In genomic region chr3:139204756-139205155, GRCh38 we compare ENCODE assay signal across 31 cellular contexts.
DNase-seq lines count a peak whose midpoint lies in the region; ATAC-seq and TF ChIP-seq lines count a peak whose summit lies in the region.
"Had no signal": no experiment of that assay in that cellular context is flagged by ENCODE, and none has a peak within 500 bp of the region (broad histone marks: within the 10 kb centered on the region; RNA-seq: fewer than 3 reads in every experiment).

No MANE protein-coding gene starts in this region.

- TF ChIP-seq CTCF in esophagus muscularis mucosa (IDR thresholded peaks at IDR 0.05), result no peak
- TF ChIP-seq CTCF in adrenal gland (IDR thresholded peaks at IDR 0.05), result no peak
- no peak for TF ChIP-seq CTCF in ascending aorta (IDR thresholded peaks at IDR 0.05)

- H3K4me3 ChIP-seq in esophagus muscularis mucosa, result no peak overlapping the region
- H3K4me3 ChIP-seq in H7 (ENCODE audit: insufficient read depth, low read depth, low read length), result no peak overlapping the region
- H3K4me3 ChIP-seq in adrenal gland, result no peak overlapping the region
- no peak overlapping the region for H3K4me3 ChIP-seq in ascending aorta
- H3K4me3 ChIP-seq: gastrocnemius medialis, lower lobe of right lung, mucosa of descending colon, sigmoid colon, tibial nerve had no signal

- no peaks in the 10 kb centered on the region for H3K9me3 ChIP-seq in esophagus muscularis mucosa
- no peaks in the 10 kb centered on the region for H3K9me3 ChIP-seq in adrenal gland (replicated peaks in 1 of 3)
- no peaks in the 10 kb centered on the region for H3K9me3 ChIP-seq in ascending aorta
- H3K9me3 ChIP-seq: Caco-2, gastrocnemius medialis, lower lobe of right lung, mucosa of descending colon, sigmoid colon, tibial nerve had no signal

- peaks cover 0 to 6% (median 0%) of the 10 kb centered on the region in 4 donors for H3K4me1 ChIP-seq in esophagus muscularis mucosa
- H3K4me1 ChIP-seq in adrenal gland (replicated peaks in 1 of 2), result no peaks in the 10 kb centered on the region
- H3K4me1 ChIP-seq in ascending aorta, result no peaks in the 10 kb centered on the region
- H3K4me1 ChIP-seq: Caco-2, gastrocnemius medialis, lower lobe of right lung, sigmoid colon, tibial nerve had no signal

- intact Hi-C loops in esophagus muscularis mucosa (cut with DNase I) (no loop called here), adrenal gland (cut with DNase I) (no loop called here), ascending aorta (cut with DNase I) (no loop called here)

- 78% methylated on average over 1 of the region's 1 CpG for WGBS in esophagus muscularis mucosa
- 62 to 100% (median 78%) methylated on average over 1 of the region's 1 CpG for WGBS in adrenal gland, 4 donors

- TF ChIP-seq POLR2A in esophagus muscularis mucosa (IDR thresholded peaks at IDR 0.05; ENCODE audit: low read depth) (no peak), adrenal gland (IDR thresholded peaks at IDR 0.05) (no peak)

- no peak for ATAC-seq in GM21576 (IDR thresholded peaks at IDR 0.05; ENCODE audit: unreplicated experiment)
- ATAC-seq: activated CD8-positive, alpha-beta T cell treated with anti-CD3 and anti-CD28 coated beads, Interleukin-2, amount 10 ng/mL, durations not matched to agents 7 days and 5 days; gastrocnemius medialis; lower lobe of right lung; mucosa of descending colon; natural killer cell treated with Interleukin-12 subunit alpha and Interleukin-12 subunit beta and Interleukin-15 and Interleukin-18, amount 100 ng/mL, for 72 hours had no signal

- H3K36me3 ChIP-seq in esophagus muscularis mucosa (no peaks in the 10 kb centered on the region), H7 (replicated peaks; ENCODE audit: control insufficient read depth, insufficient read depth, low read length) (no peaks in the 10 kb centered on the region), adrenal gland (replicated peaks in 1 of 2) (no peaks in the 10 kb centered on the region), ascending aorta (no peaks in the 10 kb centered on the region)
- H3K36me3 ChIP-seq: gastrocnemius medialis, lower lobe of right lung, sigmoid colon, tibial nerve had no signal

- peak; percentile 12 for DNase-seq in EL
- DNase-seq in M059J (ENCODE audit: low read depth), result peak; percentile 57
- DNase-seq in esophagus muscularis mucosa (ENCODE audit: extremely low spot score), result peak; percentile 17
- DNase-seq in myocyte (ENCODE audit: low read depth), result peak; percentile 63
- DNase-seq in H7, result no peak
- no peak for DNase-seq in adrenal gland
- DNase-seq in ascending aorta (ENCODE audit: low spot score in 2 of 2), result no peak
- DNase-seq: activated CD8-positive, alpha-beta T cell treated with anti-CD3 and anti-CD28 coated beads, Interleukin-2, amount 10 ng/mL, durations not matched to agents 7 days and 5 days; activated naive CD4-positive, alpha-beta T cell treated with anti-CD3 and anti-CD28 coated beads, Interleukin-2, amount 10 ng/mL, durations not matched to agents 7 days and 5 days; aorta; Caco-2; cortex of kidney; DMS79; effector memory CD4-positive, alpha-beta T cell; gastrocnemius medialis; H9; lower lobe of right lung; mucosa of descending colon; NCI-H1436; NCI-H2081 treated with DMSO at 0.1 percent for 48 hours; NCI-H2227 treated with DMSO at 0.1 percent for 48 hours; NCI-H748 treated with DMSO at 0.1 percent for 48 hours; SHP77; sigmoid colon; stimulated activated CD4-positive, alpha-beta T cell treated with anti-CD3 and anti-CD28 coated beads, Interleukin-4, amount 100 ng/mL, for 24 hours had no signal

- no peak for TF ChIP-seq EP300 in esophagus muscularis mucosa (IDR thresholded peaks at IDR 0.05)

- H3K27ac ChIP-seq in esophagus muscularis mucosa (replicated peaks in 1 of 4), result no peak overlapping the region
- no peak overlapping the region for H3K27ac ChIP-seq in adrenal gland
- no peak overlapping the region for H3K27ac ChIP-seq in ascending aorta
- H3K27ac ChIP-seq: C4-2B, epithelial cell of prostate, gastrocnemius medialis, KMS-11, lower lobe of right lung, sigmoid colon, tibial nerve had no signal

- H3K27me3 ChIP-seq in esophagus muscularis mucosa (no peaks in the 10 kb centered on the region), H7 (ENCODE audit: control insufficient read depth, insufficient read depth, low read length) (no peaks in the 10 kb centered on the region), adrenal gland (no peaks in the 10 kb centered on the region), ascending aorta (no peaks in the 10 kb centered on the region)
- H3K27me3 ChIP-seq: gastrocnemius medialis, sigmoid colon, tibial nerve had no signal

Comparison
In these comparisons a context has a peak if more than half of its experiments do, and no peak if none do; other contexts are left out.
1. DNase-seq: peak in EL (single experiment), M059J (single experiment), esophagus muscularis mucosa (single experiment) and myocyte (single experiment); none in H7 (single experiment), adrenal gland (0 of 7) and ascending aorta (0 of 2).